In genomic region chr16:71882505-71883192, GRCh38 we compare ENCODE assay signal across 8 cellular contexts. TPM values are rescaled to one million over a fixed set of nuclear protein-coding genes. Genes with fewer than 3 reads are reported as not detected.
A peak's percentile ranks its signal among the peaks of the same experiment; 100 is the strongest.
DNase-seq lines count a peak whose midpoint lies in the region; ATAC-seq and TF ChIP-seq lines count a peak whose summit lies in the region.

No MANE protein-coding gene starts in this region.

- ATAC-seq in GM21447 (IDR thresholded peaks at IDR 0.05; ENCODE audit: unreplicated experiment) (peak; percentile 40), gastroesophageal sphincter (no peak)

- no peak overlapping the region for H3K27ac ChIP-seq in SJSA1
- peak overlapping the region; percentile 44 to 95 (median 91) for H3K27ac ChIP-seq in gastroesophageal sphincter
- peak overlapping the region; percentile 92 to 94 for H3K27ac ChIP-seq in tibial artery

- 0 to 14% methylated on average over 2 to 9 of the region's 10 CpGs for WGBS in gastroesophageal sphincter (ENCODE audit: low coverage in 1 of 2), 2 donors

- H3K4me3 Mint-ChIP-seq in Caco-2 (ENCODE audit: unreplicated experiment), result peak overlapping the region; percentile 97
- peak overlapping the region; percentile 79 for H3K4me3 Mint-ChIP-seq in activated naive CD4-positive, alpha-beta T cell treated with anti-CD3 and anti-CD28 coated beads, Interleukin-2, amount 10 ng/mL, durations not matched to agents 7 days and 5 days

- TSS peak; percentile 56 for BruUV-seq in Caco-2 (replicated peaks; lab: Mats Ljungman, UMichigan)

- no peaks in the 10 kb centered on the region for H3K27me3 ChIP-seq in Caco-2 (replicated peaks; ENCODE audit: control insufficient read depth, insufficient read depth, low read length)
- no peaks in the 10 kb centered on the region for H3K27me3 ChIP-seq in SJSA1 (replicated peaks)
- no peaks in the 10 kb centered on the region for H3K27me3 ChIP-seq in gastroesophageal sphincter
- H3K27me3 ChIP-seq in tibial artery, result no peaks in the 10 kb centered on the region

- intact Hi-C loops in Caco-2 (cut with micrococcal nuclease; ENCODE audit: unreplicated experiment) (loop anchor here (1.0 to 5.0 kb wide), 4 partner anchors 38 to 215 kb away; partner anchors contain the start of genes AP1G1 and ATXN1L), tibial artery (cut with DNase I; ENCODE audit: low total_unique reads) (loop anchor here (2.0 to 5.0 kb wide), 3 partner anchors 75 to 155 kb away; partner anchors contain the start of gene AP1G1)

- peak overlapping the region; percentile 50 for H3K27ac Mint-ChIP-seq in Caco-2 (ENCODE audit: unreplicated experiment)
- H3K27ac Mint-ChIP-seq in activated naive CD4-positive, alpha-beta T cell treated with anti-CD3 and anti-CD28 coated beads, Interleukin-2, amount 10 ng/mL, durations not matched to agents 7 days and 5 days, result peak overlapping the region; percentile 86

- POLR2A ChIA-PET in Caco-2 (lab: Charles Lee), result interaction anchor here (0.7 to 3.2 kb wide), 4 partner anchors 12 to 214 kb away, joined by 3 to 12 read pairs (median 3); no protein-coding TSS in a partner anchor

- CTCF ChIA-PET in Caco-2 (lab: Charles Lee), result interaction anchor here (0.5 to 3.3 kb wide), 12 partner anchors 8 to 257 kb away, joined by 3 to 26 read pairs (median 4); partner anchors contain the start of genes AP1G1 and MARVELD3
- CTCF ChIA-PET in activated naive CD4-positive, alpha-beta T cell treated with anti-CD3 and anti-CD28 coated beads, Interleukin-2, amount 10 ng/mL, durations not matched to agents 7 days and 5 days (lab: Charles Lee), result interaction anchor here (0.5 to 6.2 kb wide), 29 partner anchors 9 to 271 kb away, joined by 3 to 61 read pairs (median 4); partner anchors contain the start of genes AP1G1 and IST1

- H3K9me3 ChIP-seq in Caco-2 (no peaks in the 10 kb centered on the region), SJSA1 (replicated peaks) (no peaks in the 10 kb centered on the region), gastroesophageal sphincter (no peaks in the 10 kb centered on the region), tibial artery (no peaks in the 10 kb centered on the region)

- in situ Hi-C loops in KBM-7 (cut with MboI; ENCODE audit: low pct_unique_long_range_greater_than_20kb, low sequenced_read_pairs), result no loop called here

- no peaks in the 10 kb centered on the region for H3K36me3 ChIP-seq in Caco-2 (ENCODE audit: control insufficient read depth, insufficient read depth, low read length)
- H3K36me3 ChIP-seq in SJSA1, result peaks cover 4% of the 10 kb centered on the region
- peaks cover 0 to 24% of the 10 kb centered on the region in 2 donors for H3K36me3 ChIP-seq in gastroesophageal sphincter
- H3K36me3 ChIP-seq in tibial artery, result peaks cover 0 to 28% (median 6%) of the 10 kb centered on the region in 3 donors

- H3K4me3 ChIP-seq in Caco-2 (ENCODE audit: low read depth, low read length) (peak overlapping the region; percentile 69), SJSA1 (peak overlapping the region; percentile 98), gastroesophageal sphincter (peak overlapping the region; percentile 58 to 87), tibial artery (peak overlapping the region; percentile 82 to 92)

- H3K4me1 Mint-ChIP-seq in Caco-2 (ENCODE audit: low read depth, unreplicated experiment), result peaks cover 23% of the 10 kb centered on the region
- H3K4me1 Mint-ChIP-seq in activated naive CD4-positive, alpha-beta T cell treated with anti-CD3 and anti-CD28 coated beads, Interleukin-2, amount 10 ng/mL, durations not matched to agents 7 days and 5 days, result peaks cover 55% of the 10 kb centered on the region

- no peak for TF ChIP-seq EP300 in gastroesophageal sphincter (IDR thresholded peaks at IDR 0.05)

- H3K9me3 Mint-ChIP-seq in Caco-2 (ENCODE audit: unreplicated experiment), result no peaks in the 10 kb centered on the region
- H3K9me3 Mint-ChIP-seq in activated naive CD4-positive, alpha-beta T cell treated with anti-CD3 and anti-CD28 coated beads, Interleukin-2, amount 10 ng/mL, durations not matched to agents 7 days and 5 days, result no peaks in the 10 kb centered on the region

- DNase-seq in Caco-2 (peak; percentile 74 to 86), KBM-7 (peak; percentile 85), SJSA1 (ENCODE audit: low read depth in 1 of 2, low spot score in 2 of 2) (peak; percentile 61 to 64), nucleus accumbens (lab: John Stamatoyannopoulos, UW) (peak in 32 of 56 donors; percentile 2 to 68 (median 16)), tibial artery (peak in 1 of 2 donors; percentile 77)
- DNase-seq in activated naive CD4-positive, alpha-beta T cell treated with anti-CD3 and anti-CD28 coated beads, Interleukin-2, amount 10 ng/mL, durations not matched to agents 7 days and 5 days, result peak; percentile 87

- peak; percentile 86 to 89 for TF ChIP-seq CTCF in Caco-2 (IDR thresholded peaks at IDR 0.05; ENCODE audit: insufficient read depth in 1 of 2, low read depth in 1 of 2, low read length in 1 of 2, severe bottlenecking in 1 of 2, unreplicated experiment in 1 of 2)
- peak; percentile 87 to 93 (median 88) for TF ChIP-seq CTCF in gastroesophageal sphincter (IDR thresholded peaks at IDR 0.05)
- TF ChIP-seq CTCF in tibial artery (IDR thresholded peaks at IDR 0.05), result peak; percentile 81 to 91

- H3K4me1 ChIP-seq in Caco-2 (peaks cover 5% of the 10 kb centered on the region; the same call in 1 of the 2 replicates), SJSA1 (replicated peaks) (peaks cover 10% of the 10 kb centered on the region), gastroesophageal sphincter (peaks cover 0 to 31% (median 9%) of the 10 kb centered on the region in 3 donors), tibial artery (peaks cover 0 to 9% (median 2%) of the 10 kb centered on the region in 4 donors)

- TF ChIP-seq POLR2A in gastroesophageal sphincter (IDR thresholded peaks at IDR 0.05), result no peak

- H3K36me3 Mint-ChIP-seq in Caco-2 (ENCODE audit: insufficient read depth, unreplicated experiment), result peaks cover 22% of the 10 kb centered on the region
- peaks cover 22% of the 10 kb centered on the region for H3K36me3 Mint-ChIP-seq in activated naive CD4-positive, alpha-beta T cell treated with anti-CD3 and anti-CD28 coated beads, Interleukin-2, amount 10 ng/mL, durations not matched to agents 7 days and 5 days

- H3K27me3 Mint-ChIP-seq in Caco-2 (ENCODE audit: insufficient read depth, unreplicated experiment), result no peaks in the 10 kb centered on the region
- H3K27me3 Mint-ChIP-seq in activated naive CD4-positive, alpha-beta T cell treated with anti-CD3 and anti-CD28 coated beads, Interleukin-2, amount 10 ng/mL, durations not matched to agents 7 days and 5 days, result peaks cover 21% of the 10 kb centered on the region

RNA-seq across cellular contexts. Expression of gene ZNF821, which starts 1.3 kb away (rescaled TPM):
- total RNA-seq in Caco-2 (2022) (16.3 and 16.9 TPM in 2 replicates), gastroesophageal sphincter (1 to 10 TPM; 2.8 to 10.0 (median 7.3) TPM)
- 4.2 and 19.2 TPM in 2 replicates for total RNA-seq in SJSA1 (2014; rRNA removed; shearing (Covaris generic))

RNA-seq across cellular contexts. Expression of gene IST1, which starts 12.7 kb away (rescaled TPM):
- total RNA-seq in Caco-2 (2022) (310 and 331 TPM in 2 replicates), gastroesophageal sphincter (100 to 1,000 TPM; 156 to 202 (median 189) TPM)
- 231 and 233 TPM in 2 replicates for total RNA-seq in SJSA1 (2014; rRNA removed; shearing (Covaris generic))

RNA-seq across cellular contexts. Expression of gene ATXN1L, which starts 36.9 kb away (rescaled TPM):
- total RNA-seq in Caco-2 (2022), result 40.6 and 44.8 TPM in 2 replicates
- total RNA-seq in SJSA1 (2014; rRNA removed; shearing (Covaris generic)), result 9.9 and 24.2 TPM in 2 replicates
- total RNA-seq in gastroesophageal sphincter, result 10 to 100 TPM; 30.4 to 56.5 (median 40.9) TPM
